Comparison of ENCODE assay signal across 2 cellular contexts in the genomic region with DNA sequence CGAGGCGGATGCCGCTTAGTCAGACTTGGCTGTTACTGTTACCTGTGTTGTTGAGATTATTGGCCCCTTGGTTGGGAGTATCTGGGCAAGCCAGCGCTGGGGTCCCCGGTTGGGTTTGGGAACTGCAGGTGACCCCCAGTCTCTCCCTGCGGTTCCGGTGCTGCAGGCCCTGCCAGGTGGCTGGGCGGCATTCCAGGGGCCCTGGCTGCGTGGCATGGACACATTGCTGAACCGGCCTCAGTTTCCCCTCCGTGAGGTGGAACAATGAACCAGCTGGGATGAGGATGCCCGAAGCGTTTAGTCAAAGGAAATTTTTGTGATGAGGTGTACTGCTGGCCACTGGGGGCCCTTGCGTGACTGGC.
TF ChIP-seq lines count a peak whose summit lies in the region.

No MANE protein-coding gene starts in this region.

TF ChIP-seq in Ishikawa, 13 proteins besides CTCF, POLR2A, EP300 and RAD21:
- TF ChIP-seq TCF12 (IDR thresholded peaks at IDR 0.05; ENCODE audit: low read depth): no peak
- TF ChIP-seq EGR1 (IDR thresholded peaks at IDR 0.05): no peak
- no peak for TF ChIP-seq USF1 (IDR thresholded peaks at IDR 0.05)
- no peak for TF ChIP-seq CREB1 (IDR thresholded peaks at IDR 0.05; ENCODE audit: low read depth)
- TF ChIP-seq TAF1 (IDR thresholded peaks at IDR 0.05; ENCODE audit: low read depth): no peak
- TF ChIP-seq CEBPB (IDR thresholded peaks at IDR 0.05): no peak
- TF ChIP-seq ZBTB7A (IDR thresholded peaks at IDR 0.05; ENCODE audit: low read depth): no peak
- TF ChIP-seq MAX (IDR thresholded peaks at IDR 0.05): 0 out of 2 replicates have a peak, but pooled peaks have one; percentile 27
- TF ChIP-seq NFIC (IDR thresholded peaks at IDR 0.05): no peak; the same call in 1 of the 2 replicates
- TF ChIP-seq YY1 (IDR thresholded peaks at IDR 0.05; ENCODE audit: low read depth): no peak
- no peak for TF ChIP-seq FOXM1 (IDR thresholded peaks at IDR 0.05; ENCODE audit: borderline replicate concordance, low read depth)
- 0 out of 2 replicates have a peak, but pooled peaks have one; percentile 17 for TF ChIP-seq TEAD4 (IDR thresholded peaks at IDR 0.05)

TF ChIP-seq in H1, 55 proteins besides CTCF, POLR2A, EP300 and RAD21:
- TF ChIP-seq TEAD4 (IDR thresholded peaks at IDR 0.05; ENCODE audit: low read depth, low read length): peak; percentile 44; the same call in 1 of the 2 replicates
- no peak for TF ChIP-seq RXRA (IDR thresholded peaks at IDR 0.05; ENCODE audit: insufficient read depth, low read depth, low read length)
- no peak for TF ChIP-seq TBP (IDR thresholded peaks at IDR 0.05; ENCODE audit: low read depth, low read length)
